In genomic region chr3:143119009-143119914, GRCh38 we compare ENCODE assay signal across 8 cellular contexts. TPM values are rescaled to one million over a fixed set of nuclear protein-coding genes. Genes with fewer than 3 reads are reported as not detected.
DNase-seq lines count a peak whose midpoint lies in the region; ATAC-seq and TF ChIP-seq lines count a peak whose summit lies in the region.

A gene with protein sequence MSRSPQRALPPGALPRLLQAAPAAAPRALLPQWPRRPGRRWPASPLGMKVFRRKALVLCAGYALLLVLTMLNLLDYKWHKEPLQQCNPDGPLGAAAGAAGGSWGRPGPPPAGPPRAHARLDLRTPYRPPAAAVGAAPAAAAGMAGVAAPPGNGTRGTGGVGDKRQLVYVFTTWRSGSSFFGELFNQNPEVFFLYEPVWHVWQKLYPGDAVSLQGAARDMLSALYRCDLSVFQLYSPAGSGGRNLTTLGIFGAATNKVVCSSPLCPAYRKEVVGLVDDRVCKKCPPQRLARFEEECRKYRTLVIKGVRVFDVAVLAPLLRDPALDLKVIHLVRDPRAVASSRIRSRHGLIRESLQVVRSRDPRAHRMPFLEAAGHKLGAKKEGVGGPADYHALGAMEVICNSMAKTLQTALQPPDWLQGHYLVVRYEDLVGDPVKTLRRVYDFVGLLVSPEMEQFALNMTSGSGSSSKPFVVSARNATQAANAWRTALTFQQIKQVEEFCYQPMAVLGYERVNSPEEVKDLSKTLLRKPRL (plus strand): TSS chr3:143119771. CDS start chr3:143120817, 1,046 bp downstream.

- no peaks in the 10 kb centered on the region for H3K27me3 Mint-ChIP-seq in activated B cell treated with CpG ODN at 0.5 μM for 24 hours

- peak; percentile 82 for ATAC-seq in HG02763 (IDR thresholded peaks at IDR 0.05; ENCODE audit: unreplicated experiment)
- peak; percentile 89 for ATAC-seq in activated B cell treated with CpG ODN at 0.5 μM for 24 hours (ENCODE audit: low read depth)

- peaks cover 32% of the 10 kb centered on the region for H3K4me1 Mint-ChIP-seq in activated B cell treated with CpG ODN at 0.5 μM for 24 hours

- H3K4me3 Mint-ChIP-seq in activated B cell treated with CpG ODN at 0.5 μM for 24 hours = peak within 1 kb of the TSS; percentile 90

- intact Hi-C loops in activated B cell treated with CpG ODN at 0.5 μM for 24 hours (cut with micrococcal nuclease) = loop anchor here (1.0 kb wide), 7 partner anchors 37 to 555 kb away; partner anchors contain the start of genes ATR and U2SURP

- H3K36me3 Mint-ChIP-seq in activated B cell treated with CpG ODN at 0.5 μM for 24 hours (ENCODE audit: low read depth) = peaks cover 8% of the 10 kb centered on the region

- H3K9me3 Mint-ChIP-seq in activated B cell treated with CpG ODN at 0.5 μM for 24 hours = no peaks in the 10 kb centered on the region

- CTCF ChIA-PET in activated B cell treated with CpG ODN at 0.5 μM for 24 hours (lab: Charles Lee) = interaction anchor here (1.2 kb wide), 2 partner anchors 10 to 103 kb away, joined by 3 to 4 read pairs; no protein-coding TSS in a partner anchor

- no peak for TF ChIP-seq CTCF in activated B cell treated with CpG ODN at 0.5 μM for 24 hours (IDR thresholded peaks at IDR 0.05)

- DNase-seq in NCI-H1092 treated with DMSO at 0.1 percent for 48 hours (lab: John Stamatoyannopoulos, UW) (peak; percentile 32), NCI-H1092 (lab: John Stamatoyannopoulos, UW) (no peak), NCI-H2029 (lab: John Stamatoyannopoulos, UW) (peak; percentile 8), activated B cell treated with CpG ODN at 0.5 μM for 24 hours (peak; percentile 77), cerebellum (ENCODE audit: low spot score) (peak; percentile 73), kidney glomerular epithelial cell (lab: John Stamatoyannopoulos, UW) (peak; percentile 77)
- peak; percentile 39 to 62 for DNase-seq in stimulated activated CD4-positive, alpha-beta T cell treated with anti-CD3 and anti-CD28 coated beads, Interleukin-15, amount 100 ng/mL, for 48 hours (ENCODE audit: low read depth in 2 of 2)

- POLR2A ChIA-PET in activated B cell treated with CpG ODN at 0.5 μM for 24 hours (lab: Charles Lee) = interaction anchor here (1.2 to 3.7 kb wide), 6 partner anchors 37 to 852 kb away, joined by 3 to 17 read pairs (median 6); partner anchors contain the start of genes DIPK2A and U2SURP

- H3K27ac Mint-ChIP-seq in activated B cell treated with CpG ODN at 0.5 μM for 24 hours = peak within 1 kb of the TSS; percentile 78

RNA-seq across cellular contexts. Expression of the gene that starts here (rescaled TPM):
- total RNA-seq in activated B cell treated with CpG ODN at 0.5 μM for 24 hours (11.8 and 12.3 TPM in 2 replicates), cerebellum (24.8 TPM)
